7 cellular contexts compared by ENCODE assay signal in the genomic region with DNA sequence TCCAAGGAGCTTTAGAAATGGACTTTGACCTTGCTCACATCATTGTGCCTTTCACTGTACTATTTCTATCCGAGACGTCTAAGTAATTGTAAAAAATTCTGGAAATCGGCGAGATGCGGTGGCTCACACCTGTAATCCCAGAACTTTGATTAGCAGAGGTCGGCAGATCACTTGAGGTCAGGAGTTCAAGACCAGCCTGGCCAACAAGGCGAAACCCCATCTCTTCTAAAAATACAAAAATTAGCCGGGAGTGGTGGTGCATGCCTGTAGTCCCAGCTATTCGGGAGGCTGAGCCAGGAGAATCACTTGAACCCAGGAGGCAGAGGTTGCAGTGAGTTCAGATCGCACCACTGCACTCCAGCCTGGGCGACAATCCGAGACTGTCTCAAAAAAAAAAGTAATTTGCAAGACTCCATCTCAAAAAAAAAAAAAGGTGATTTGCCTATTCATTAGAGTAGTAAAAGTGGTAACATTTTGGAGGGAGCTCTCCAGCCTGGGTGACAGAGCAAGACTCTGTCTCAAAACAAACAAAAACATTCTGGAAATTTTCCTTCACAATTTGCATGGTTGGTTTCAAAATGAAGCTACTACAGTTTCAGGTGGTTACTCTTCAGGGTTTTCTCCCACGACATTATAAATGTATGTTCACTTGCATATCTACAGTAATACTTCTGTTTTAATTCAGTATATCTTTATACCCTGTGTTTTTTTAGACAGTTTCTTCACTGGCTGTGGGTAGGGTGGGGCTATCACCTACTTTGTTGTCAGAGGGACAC. TPM values are rescaled to one million over a fixed set of nuclear protein-coding genes. Genes with fewer than 3 reads are reported as not detected.
DNase-seq lines count a peak whose midpoint lies in the region; ATAC-seq, FAIRE-seq and TF ChIP-seq lines count a peak whose summit lies in the region.
"Not testable (repeated sequence)": the region's sequence is repeated elsewhere in the genome, so short reads cannot be mapped to it uniquely, and the experiment has no call there.

No MANE protein-coding gene starts in this region.

- H3K9me3 Mint-ChIP-seq in activated T-helper 2 cell treated with anti-CD3 and anti-CD28 coated beads, Interferon-gamma antibody, Interleukin-2, Interleukin-4, amounts not matched to agents 10 μg/mL and 5 μg/mL and 100 μg/mL, durations not matched to agents 14 hours and 24 hours and 36 hours = not testable (repeated sequence)

- H3K27me3 ChIP-seq in KMS-11 (ENCODE audit: insufficient read depth, low read depth) = not testable (repeated sequence)

- H3K36me3 ChIP-seq in KMS-11 (ENCODE audit: insufficient read depth) = not testable (repeated sequence)

- peak; percentile 93 for ATAC-seq in GM19324 (IDR thresholded peaks at IDR 0.05; ENCODE audit: low FRiP score, unreplicated experiment)
- ATAC-seq in GM21526 (IDR thresholded peaks at IDR 0.05; ENCODE audit: low FRiP score, unreplicated experiment) = peak; percentile 65
- ATAC-seq in HG02852 (IDR thresholded peaks at IDR 0.05; ENCODE audit: unreplicated experiment) = peak; percentile 88
- ATAC-seq in HG03159 (IDR thresholded peaks at IDR 0.05; ENCODE audit: unreplicated experiment) = peak; percentile 82

- TF ChIP-seq CTCF in KMS-11 (conservative IDR thresholded peaks at IDR 0.05; ENCODE audit: low read depth, low read length) = not testable (repeated sequence)

- DNase-seq in GM18507 (ENCODE audit: extremely low spot score, insufficient read length, low read depth) = peak; percentile 54
- DNase-seq in activated T-helper 2 cell treated with anti-CD3 and anti-CD28 coated beads, Interferon-gamma antibody, Interleukin-2, Interleukin-4, amounts not matched to agents 10 μg/mL and 5 μg/mL and 100 μg/mL, durations not matched to agents 14 hours and 24 hours and 36 hours (ENCODE audit: low spot score) = not testable (repeated sequence)

- peak; percentile 87 for FAIRE-seq in GM18507 (lab: Jason Lieb, UNC)

- not testable (repeated sequence) for H3K79me2 ChIP-seq in KMS-11 (ENCODE audit: insufficient read depth, low read depth)

- H3K4me3 Mint-ChIP-seq in activated T-helper 2 cell treated with anti-CD3 and anti-CD28 coated beads, Interferon-gamma antibody, Interleukin-2, Interleukin-4, amounts not matched to agents 10 μg/mL and 5 μg/mL and 100 μg/mL, durations not matched to agents 14 hours and 24 hours and 36 hours (ENCODE audit: low read depth) = not testable (repeated sequence)

- H3K4me1 ChIP-seq in KMS-11 (ENCODE audit: low read depth, poor library complexity, severe bottlenecking) = peaks cover 45% of the 10 kb centered on the region

- not testable (repeated sequence) for H2AFZ ChIP-seq in KMS-11 (ENCODE audit: low read depth)

- H3K27me3 Mint-ChIP-seq in activated T-helper 2 cell treated with anti-CD3 and anti-CD28 coated beads, Interferon-gamma antibody, Interleukin-2, Interleukin-4, amounts not matched to agents 10 μg/mL and 5 μg/mL and 100 μg/mL, durations not matched to agents 14 hours and 24 hours and 36 hours (ENCODE audit: low read depth) = not testable (repeated sequence)

- H3K27ac ChIP-seq in KMS-11 = peak overlapping the region; percentile 64

- peak overlapping the region; percentile 28; the same call in 1 of the 2 replicates for H3K9ac ChIP-seq in KMS-11

- H3K36me3 Mint-ChIP-seq in activated T-helper 2 cell treated with anti-CD3 and anti-CD28 coated beads, Interferon-gamma antibody, Interleukin-2, Interleukin-4, amounts not matched to agents 10 μg/mL and 5 μg/mL and 100 μg/mL, durations not matched to agents 14 hours and 24 hours and 36 hours (ENCODE audit: low read depth) = peaks cover 33% of the 10 kb centered on the region

- peaks cover 17% of the 10 kb centered on the region for H3K4me1 Mint-ChIP-seq in activated T-helper 2 cell treated with anti-CD3 and anti-CD28 coated beads, Interferon-gamma antibody, Interleukin-2, Interleukin-4, amounts not matched to agents 10 μg/mL and 5 μg/mL and 100 μg/mL, durations not matched to agents 14 hours and 24 hours and 36 hours (ENCODE audit: low read depth)

- peak overlapping the region; percentile 86 for H3K4me2 ChIP-seq in KMS-11

- peak overlapping the region; percentile 46 for H3K27ac Mint-ChIP-seq in activated T-helper 2 cell treated with anti-CD3 and anti-CD28 coated beads, Interferon-gamma antibody, Interleukin-2, Interleukin-4, amounts not matched to agents 10 μg/mL and 5 μg/mL and 100 μg/mL, durations not matched to agents 14 hours and 24 hours and 36 hours

- not testable (repeated sequence) for H3K4me3 ChIP-seq in KMS-11 (IDR thresholded peaks at IDR 0.05; ENCODE audit: insufficient read depth, low read depth, low read length)

- intact Hi-C loops in activated T-helper 2 cell treated with anti-CD3 and anti-CD28 coated beads, Interferon-gamma antibody, Interleukin-2, Interleukin-4, amounts not matched to agents 10 μg/mL and 5 μg/mL and 100 μg/mL, durations not matched to agents 14 hours and 24 hours and 36 hours (cut with micrococcal nuclease) = loop anchor here (1.0 kb wide), 1 partner anchor 28 kb away; no protein-coding TSS in a partner anchor

- not testable (repeated sequence) for H4K20me1 ChIP-seq in KMS-11 (ENCODE audit: insufficient read depth)

RNA-seq across cellular contexts. Expression of gene TP53INP2, which starts 15.3 kb away (rescaled TPM):
- 4.8 and 5.5 TPM in 2 replicates for total RNA-seq in activated T-helper 2 cell treated with anti-CD3 and anti-CD28 coated beads, Interferon-gamma antibody, Interleukin-2, Interleukin-4, amounts not matched to agents 10 μg/mL and 5 μg/mL and 100 μg/mL, durations not matched to agents 14 hours and 24 hours and 36 hours

RNA-seq across cellular contexts. Expression of gene PIGU, which starts 42.5 kb away (rescaled TPM):
- 24.9 and 25.7 TPM in 2 replicates for total RNA-seq in activated T-helper 2 cell treated with anti-CD3 and anti-CD28 coated beads, Interferon-gamma antibody, Interleukin-2, Interleukin-4, amounts not matched to agents 10 μg/mL and 5 μg/mL and 100 μg/mL, durations not matched to agents 14 hours and 24 hours and 36 hours
